8 cellular contexts compared by ENCODE assay signal in the genomic region with DNA sequence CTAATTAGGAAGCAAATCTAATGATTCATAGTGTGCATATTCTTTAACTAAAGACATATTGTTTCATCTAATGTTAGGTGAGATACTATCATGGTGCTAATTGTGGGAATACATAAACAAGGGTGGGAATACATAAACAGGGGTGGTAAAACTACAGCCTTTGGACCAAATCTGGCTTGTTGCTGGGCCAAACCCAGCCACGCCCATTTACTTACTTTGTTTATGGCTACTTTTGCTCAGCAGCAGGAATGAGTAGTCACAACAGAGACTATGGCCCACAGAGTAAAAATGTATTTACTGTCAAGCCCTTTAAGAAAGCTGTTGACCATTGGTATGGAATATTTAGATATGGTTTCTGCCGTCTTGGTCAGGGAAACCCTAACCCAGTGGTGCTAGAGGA.
"Had no signal": no experiment of that assay in that cellular context is flagged by ENCODE, and none has a peak within 500 bp of the region (broad histone marks: within the 10 kb centered on the region; RNA-seq: fewer than 3 reads in every experiment).

No MANE protein-coding gene starts in this region.

- H3K27ac ChIP-seq: GM23248, HL-60 had no signal

- ATAC-seq: HCT116, HepG2 had no signal

- H3K9me3 ChIP-seq: HAP-1 had no signal

- H3K4me3 ChIP-seq: GM23248, HAP-1 had no signal

- DNase-seq: GM23248, GOT3, H7, KBM-7 had no signal

- FAIRE-seq: HepG2 had no signal

- H3K4me1 ChIP-seq: HAP-1 had no signal
